31 cellular contexts compared by ENCODE assay signal in the genomic region with DNA sequence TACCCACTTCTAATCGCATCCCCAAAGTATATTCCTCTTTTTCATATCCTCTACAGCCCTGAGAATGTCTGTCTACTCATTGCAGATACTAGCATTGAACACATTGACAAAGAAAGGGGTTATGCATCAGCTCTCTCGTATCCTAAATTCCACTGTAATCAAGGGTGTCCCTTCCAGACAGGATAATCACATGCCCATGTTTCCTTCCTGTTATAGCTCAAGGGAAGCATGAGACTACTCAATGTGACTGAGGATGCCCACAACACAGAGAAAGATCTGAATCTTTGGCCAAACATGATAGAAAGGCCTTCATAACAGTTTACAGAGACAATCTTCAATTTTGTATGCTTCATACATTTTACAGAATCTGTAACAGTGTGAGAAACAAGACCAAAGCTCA.
"Had no signal": no experiment of that assay in that cellular context is flagged by ENCODE, and none has a peak within 500 bp of the region (broad histone marks: within the 10 kb centered on the region; RNA-seq: fewer than 3 reads in every experiment).

No MANE protein-coding gene starts in this region.

- H3K27ac Mint-ChIP-seq: activated B cell treated with CpG ODN at 0.5 μM for 24 hours; activated CD8-positive, alpha-beta T cell treated with anti-CD3 and anti-CD28 coated beads for 36 hours; activated naive CD8-positive, alpha-beta T cell; activated T-helper 17 cell treated with anti-CD3 and anti-CD28 coated beads, Interleukin-2, amount 50 U/mL, for 72 hours; dendritic cell treated with granulocyte-macrophage colony-stimulating factor and Interleukin-4, amounts not matched to agents 40 ng/mL and 50 ng/mL, for 4 days; effector memory CD8-positive, alpha-beta T cell; T-helper 17 cell; T-helper 2 cell treated with Interferon-gamma antibody and Interleukin-4, amounts not matched to agents 5 μg/mL and 100 μg/mL, for 36 hours had no signal

- H3K9me3 Mint-ChIP-seq: activated B cell treated with CpG ODN at 0.5 μM for 24 hours; activated CD8-positive, alpha-beta T cell treated with anti-CD3 and anti-CD28 coated beads for 36 hours; activated T-cell treated with anti-CD3 and anti-CD28 coated beads, Interleukin-2, amount 50 U/mL, for 4 hours; activated T-helper 17 cell treated with anti-CD3 and anti-CD28 coated beads, Interleukin-2, amount 50 U/mL, for 72 hours; central memory CD8-positive, alpha-beta T cell; dendritic cell treated with granulocyte-macrophage colony-stimulating factor and Interleukin-4, amounts not matched to agents 40 ng/mL and 50 ng/mL, for 4 days; effector memory CD8-positive, alpha-beta T cell; T-helper 2 cell treated with Interferon-gamma antibody and Interleukin-4, amounts not matched to agents 5 μg/mL and 100 μg/mL, for 36 hours had no signal

- H3K4me3 Mint-ChIP-seq: activated B cell treated with CpG ODN at 0.5 μM for 24 hours; activated CD8-positive, alpha-beta T cell treated with anti-CD3 and anti-CD28 coated beads for 36 hours; activated naive CD8-positive, alpha-beta T cell; activated T-cell treated with anti-CD3 and anti-CD28 coated beads, Interleukin-2, amount 50 U/mL, for 4 hours; activated T-helper 17 cell treated with anti-CD3 and anti-CD28 coated beads, Interleukin-2, amount 50 U/mL, for 72 hours; central memory CD8-positive, alpha-beta T cell; dendritic cell treated with granulocyte-macrophage colony-stimulating factor and Interleukin-4, amounts not matched to agents 40 ng/mL and 50 ng/mL, for 4 days; effector memory CD8-positive, alpha-beta T cell; T-helper 17 cell; T-helper 2 cell treated with Interferon-gamma antibody and Interleukin-4, amounts not matched to agents 5 μg/mL and 100 μg/mL, for 36 hours had no signal

- H3K4me1 Mint-ChIP-seq: activated B cell treated with CpG ODN at 0.5 μM for 24 hours; activated T-helper 17 cell treated with anti-CD3 and anti-CD28 coated beads, Interleukin-2, amount 50 U/mL, for 72 hours; central memory CD8-positive, alpha-beta T cell; T-helper 17 cell had no signal

- H3K4me3 ChIP-seq: coronary artery, esophagus muscularis mucosa, gastroesophageal sphincter, heart right ventricle had no signal

- H3K36me3 ChIP-seq: WERI-Rb-1 had no signal

- H3K27me3 Mint-ChIP-seq: activated B cell treated with CpG ODN at 0.5 μM for 24 hours; activated CD8-positive, alpha-beta T cell treated with anti-CD3 and anti-CD28 coated beads for 36 hours; activated naive CD8-positive, alpha-beta T cell; activated T-helper 17 cell treated with anti-CD3 and anti-CD28 coated beads, Interleukin-2, amount 50 U/mL, for 72 hours; central memory CD8-positive, alpha-beta T cell; dendritic cell treated with granulocyte-macrophage colony-stimulating factor and Interleukin-4, amounts not matched to agents 40 ng/mL and 50 ng/mL, for 4 days; effector memory CD8-positive, alpha-beta T cell; T-helper 17 cell had no signal

- H3K27me3 ChIP-seq: brain microvascular endothelial cell, esophagus muscularis mucosa, foreskin keratinocyte, gastroesophageal sphincter, heart right ventricle had no signal

- ATAC-seq: activated CD4-positive, CD25-positive, alpha-beta regulatory T cell treated with anti-CD3 and anti-CD28 coated beads, Interleukin-2, amount 50 U/mL, for 24 hours; activated CD8-positive, alpha-beta T cell treated with anti-CD3 and anti-CD28 coated beads for 36 hours; activated T-cell treated with anti-CD3 and anti-CD28 coated beads, Interleukin-2, amount 50 U/mL, for 4 hours; activated T-helper 17 cell treated with anti-CD3 and anti-CD28 coated beads, Interleukin-2, amount 50 U/mL, for 72 hours; effector memory CD8-positive, alpha-beta T cell; foreskin keratinocyte; gastroesophageal sphincter; heart right ventricle; T-helper 17 cell had no signal

- DNase-seq: activated B cell treated with CpG ODN at 0.5 μM for 24 hours; activated CD4-positive, alpha-beta T cell treated with anti-CD3 and anti-CD28 coated beads for 48 hours; activated CD4-positive, alpha-beta T cell treated with anti-CD3 and anti-CD28 coated beads, Interleukin-2, amount 50 U/mL, for 1 hour; activated CD4-positive, alpha-beta T cell treated with anti-CD3 and anti-CD28 coated beads, Interleukin-2, amount 50 U/mL, for 48 hours; activated CD8-positive, alpha-beta memory T cell treated with anti-CD3 and anti-CD28 coated beads for 24 hours; activated CD8-positive, alpha-beta T cell treated with anti-CD3 and anti-CD28 coated beads for 36 hours; activated effector memory CD4-positive, alpha-beta T cell treated with Interleukin-2 at 50 U/mL for 16 hours; activated gamma-delta T cell treated with Interleukin-2 at 50 U/mL for 16 hours; activated naive CD4-positive, alpha-beta T cell treated with anti-CD3 and anti-CD28 coated beads, Interleukin-2, amount 50 U/mL, for 16 hours; activated naive CD4-positive, alpha-beta T cell treated with Interleukin-2 at 50 U/mL for 16 hours; activated T-cell treated with anti-CD3 and anti-CD28 coated beads, Interleukin-2, amount 50 U/mL, for 4 hours; amniotic stem cell; anterior cingulate cortex; brain microvascular endothelial cell; effector CD4-positive, alpha-beta T cell; effector memory CD8-positive, alpha-beta T cell; foreskin keratinocyte; heart right ventricle; T-helper 1 cell; T-helper 17 cell; T1000; WERI-Rb-1 had no signal
